Comparison of ENCODE assay signal across 25 cellular contexts in genomic region chr4:101670370-101670769, GRCh38.
"Had no signal": no experiment of that assay in that cellular context is flagged by ENCODE, and none has a peak within 500 bp of the region (broad histone marks: within the 10 kb centered on the region; RNA-seq: fewer than 3 reads in every experiment).

No MANE protein-coding gene starts in this region.

- H3K27me3 Mint-ChIP-seq: activated CD4-positive, alpha-beta memory T cell treated with anti-CD3 and anti-CD28 coated beads for 36 hours; activated CD4-positive, alpha-beta T cell treated with anti-CD3 and anti-CD28 coated beads, Interleukin-2, amount 10 ng/mL, durations not matched to agents 7 days and 5 days; activated naive CD8-positive, alpha-beta T cell treated with anti-CD3 and anti-CD28 coated beads, Interleukin-2, amount 50 U/mL, for 24 hours had no signal

- ATAC-seq: activated naive CD4-positive, alpha-beta T cell treated with anti-CD3 and anti-CD28 coated beads, Interleukin-2, amount 50 U/mL, for 72 hours; activated naive CD8-positive, alpha-beta T cell treated with anti-CD3 and anti-CD28 coated beads, Interleukin-2, amount 50 U/mL, for 24 hours; activated T-cell treated with anti-CD3 and anti-CD28 coated beads, Interleukin-2, amount 50 U/mL, for 4 hours; K562 had no signal

- H3K9me3 Mint-ChIP-seq: activated naive CD4-positive, alpha-beta T cell treated with anti-CD3 and anti-CD28 coated beads, Interleukin-2, amount 50 U/mL, for 72 hours; activated naive CD8-positive, alpha-beta T cell treated with anti-CD3 and anti-CD28 coated beads, Interleukin-2, amount 50 U/mL, for 24 hours; activated T-cell treated with anti-CD3 and anti-CD28 coated beads, Interleukin-2, amount 50 U/mL, for 4 hours had no signal

- H3K4me2 ChIP-seq: PC-9 had no signal

- H3K27me3 ChIP-seq: brain microvascular endothelial cell, cardiac muscle cell had no signal

- H3K4me3 Mint-ChIP-seq: activated CD4-positive, alpha-beta memory T cell treated with anti-CD3 and anti-CD28 coated beads for 36 hours; activated CD4-positive, alpha-beta T cell treated with anti-CD3 and anti-CD28 coated beads, Interleukin-2, amount 10 ng/mL, durations not matched to agents 7 days and 5 days; activated naive CD8-positive, alpha-beta T cell treated with anti-CD3 and anti-CD28 coated beads, Interleukin-2, amount 50 U/mL, for 24 hours; activated T-cell treated with anti-CD3 and anti-CD28 coated beads, Interleukin-2, amount 50 U/mL, for 4 hours had no signal

- H2AFZ ChIP-seq: PC-9 had no signal

- H3K27ac ChIP-seq: brain microvascular endothelial cell, cardiac muscle cell, PC-9, SK-N-MC, VCaP had no signal

- H3K4me3 ChIP-seq: cardiac muscle cell, K562, PC-9, SK-N-MC had no signal

- H3K36me3 Mint-ChIP-seq: activated CD4-positive, alpha-beta memory T cell treated with anti-CD3 and anti-CD28 coated beads for 36 hours; activated naive CD4-positive, alpha-beta T cell treated with anti-CD3 and anti-CD28 coated beads, Interleukin-2, amount 50 U/mL, for 72 hours had no signal

- DNase-seq: activated CD4-positive, alpha-beta memory T cell treated with anti-CD3 and anti-CD28 coated beads for 36 hours; activated CD4-positive, alpha-beta T cell treated with anti-CD3 and anti-CD28 coated beads, Interleukin-2, amount 10 ng/mL, durations not matched to agents 7 days and 5 days; activated CD4-positive, CD25-positive, alpha-beta regulatory T cell; activated CD8-positive, alpha-beta memory T cell treated with anti-CD3 and anti-CD28 coated beads for 24 hours; activated effector memory CD4-positive, alpha-beta T cell treated with anti-CD3 and anti-CD28 coated beads, Interleukin-2, amount 50 U/mL, for 16 hours; activated naive CD4-positive, alpha-beta T cell treated with Interleukin-2 at 50 U/mL for 16 hours; activated naive CD8-positive, alpha-beta T cell treated with anti-CD3 and anti-CD28 coated beads, Interleukin-2, amount 50 U/mL, for 24 hours; activated T-cell treated with anti-CD3 and anti-CD28 coated beads, Interleukin-2, amount 50 U/mL, for 4 hours; amygdala; brain microvascular endothelial cell; Karpas-422; MM.1S; NCI-H1105 treated with DMSO at 0.1 percent for 48 hours; NCI-H1436 treated with DMSO at 0.1 percent for 48 hours; NCI-H187 treated with DMSO at 0.1 percent for 48 hours; NCI-H2081 treated with DMSO at 0.1 percent for 48 hours; NCI-H446; NCI-H524; PC-9; T-helper 1 cell had no signal

- H3K27ac Mint-ChIP-seq: activated CD4-positive, alpha-beta memory T cell treated with anti-CD3 and anti-CD28 coated beads for 36 hours; activated CD4-positive, alpha-beta T cell treated with anti-CD3 and anti-CD28 coated beads, Interleukin-2, amount 10 ng/mL, durations not matched to agents 7 days and 5 days; activated naive CD4-positive, alpha-beta T cell treated with anti-CD3 and anti-CD28 coated beads, Interleukin-2, amount 50 U/mL, for 72 hours; activated naive CD8-positive, alpha-beta T cell treated with anti-CD3 and anti-CD28 coated beads, Interleukin-2, amount 50 U/mL, for 24 hours had no signal

- H3K4me1 Mint-ChIP-seq: activated CD4-positive, alpha-beta T cell treated with anti-CD3 and anti-CD28 coated beads, Interleukin-2, amount 10 ng/mL, durations not matched to agents 7 days and 5 days; activated naive CD8-positive, alpha-beta T cell treated with anti-CD3 and anti-CD28 coated beads, Interleukin-2, amount 50 U/mL, for 24 hours had no signal

- H3K36me3 ChIP-seq: brain microvascular endothelial cell, cardiac muscle cell had no signal
